In the genomic region with DNA sequence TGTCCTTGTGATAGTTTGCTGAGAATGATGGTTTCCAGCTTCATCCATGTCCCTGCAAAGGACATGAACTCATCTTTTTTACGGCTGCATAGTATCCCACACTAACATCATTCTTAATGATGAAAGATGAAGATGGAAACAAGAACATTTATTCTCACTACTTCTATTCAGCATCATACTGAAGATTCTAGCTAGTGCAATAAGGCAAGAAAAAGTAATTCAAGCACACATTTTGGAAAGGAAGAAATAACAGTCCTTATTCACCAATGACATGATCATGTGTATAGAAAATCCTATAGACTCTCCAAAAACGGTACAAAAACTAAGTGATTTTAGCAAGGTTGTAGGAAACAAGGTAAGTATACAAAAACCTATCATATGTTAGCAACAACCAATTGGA, we compare ENCODE assay signal across 25 cellular contexts. TPM values are rescaled to one million over a fixed set of nuclear protein-coding genes. Genes with fewer than 3 reads are reported as not detected.
A peak's percentile ranks its signal among the peaks of the same experiment; 100 is the strongest.
DNase-seq lines count a peak whose midpoint lies in the region; ATAC-seq, FAIRE-seq and TF ChIP-seq lines count a peak whose summit lies in the region.
"Had no signal": no experiment of that assay in that cellular context is flagged by ENCODE, and none has a peak within 500 bp of the region (broad histone marks: within the 10 kb centered on the region; RNA-seq: fewer than 3 reads in every experiment).

No MANE protein-coding gene starts in this region.

- POLR2A ChIA-PET in A549 (lab: Yijun Ruan, JAX) (no interaction called here), HEK293 (lab: Yijun Ruan, JAX) (no interaction called here)

- CTCF ChIA-PET in A549 (lab: Yijun Ruan, JAX) (no interaction called here), HEK293 (lab: Yijun Ruan, JAX) (interaction anchor here (0.9 kb wide), 1 partner anchor 25 kb away, joined by 7 read pairs; no protein-coding TSS in a partner anchor)

- ATAC-seq in A549 = no peak
- ATAC-seq: GM12878 had no signal

- no peak for TF ChIP-seq RAD21 in A549 (conservative IDR thresholded peaks at IDR 0.05 in 1 of 2, IDR thresholded peaks at IDR 0.05 in 1 of 2)

- TF ChIP-seq EP300 in A549 (IDR thresholded peaks at IDR 0.05) = no peak

- H3K36me3 ChIP-seq in HEK293 (ENCODE audit: control insufficient read depth in 2 of 2, insufficient read depth in 1 of 2, low read length in 2 of 2) (peaks cover 24 to 67% of the 10 kb centered on the region in 2 experiments), HAP-1 (replicated peaks) (peaks cover 36% of the 10 kb centered on the region)
- H3K36me3 ChIP-seq: BE2C had no signal

- in situ Hi-C loops in HAP-1 (cut with MboI; ENCODE audit: low sequenced_read_pairs) = no loop called here

- FAIRE-seq in A549 (lab: Jason Lieb, UNC) = peak; percentile 46
- FAIRE-seq: GM12892, GM18507 had no signal

- H3K9me3 ChIP-seq in A549 (0 out of 3 replicates have a peak, but pooled peaks cover 4% of the 10 kb centered on the region), HEK293 (ENCODE audit: control insufficient read depth, insufficient read depth, low read depth, low read length) (no peaks in the 10 kb centered on the region), HAP-1 (no peaks in the 10 kb centered on the region)
- H3K9me3 ChIP-seq: BE2C had no signal

- peak; percentile 9 for DNase-seq in NCI-H748 (lab: John Stamatoyannopoulos, UW; ENCODE audit: unreplicated experiment)
- DNase-seq in NCI-H748 treated with DMSO at 0.1 percent for 48 hours (lab: John Stamatoyannopoulos, UW) = no peak
- DNase-seq in A549 (ENCODE audit: low read depth in 1 of 2, low spot score in 1 of 2) = no peak
- DNase-seq in HuH-7.5 (ENCODE audit: low spot score) = no peak
- no peak for DNase-seq in HAP-1 (ENCODE audit: low spot score in 2 of 2)
- DNase-seq: ACHN; BE2C; C1 segment of cervical spinal cord; CD4-positive, alpha-beta memory T cell; CD4-positive, CD25-positive, alpha-beta regulatory T cell; CD8-positive, alpha-beta memory T cell; COR-L47; DMS 273 treated with DMSO at 0.1 percent for 48 hours; DMS153; DMS53; DMS79; DND-41; EL; GDM1 had no signal

- H3K4me3 ChIP-seq in A549 (no peak overlapping the region), HEK293 (ENCODE audit: low read depth, low read length) (no peak overlapping the region), HAP-1 (no peak overlapping the region)
- H3K4me3 ChIP-seq: BLaER1, GM12878 had no signal

- 89% methylated on average over 2 of the region's 2 CpGs for WGBS in A549 (ENCODE audit: missing lambda C conversion rate)

- H3K4me1 ChIP-seq in A549 (no peaks in the 10 kb centered on the region), HEK293 (ENCODE audit: control insufficient read depth, insufficient read depth, low read length) (no peaks in the 10 kb centered on the region), HAP-1 (no peaks in the 10 kb centered on the region; the same call in 1 of the 2 replicates)
- H3K4me1 ChIP-seq: BE2C, BLaER1 had no signal

- no peak for TF ChIP-seq POLR2A in A549 (IDR thresholded peaks at IDR 0.05; ENCODE audit: low read length)

- H3K27me3 ChIP-seq in HAP-1 (ENCODE audit: low read depth) = no peaks in the 10 kb centered on the region
- H3K27me3 ChIP-seq: BE2C, BLaER1 had no signal

- no peak overlapping the region for H3K4me2 ChIP-seq in A549
- H3K4me2 ChIP-seq: BLaER1 had no signal

- TF ChIP-seq CTCF in A549 (IDR thresholded peaks at IDR 0.05) = no peak
- TF ChIP-seq CTCF in HEK293 (tag by site-specific recombination; IDR thresholded peaks at IDR 0.05) = no peak

- no peak overlapping the region for H3K27ac ChIP-seq in A549
- H3K27ac ChIP-seq in HEK293 (ENCODE audit: extremely low read depth, low read depth, low read length) = no peak overlapping the region
- H3K27ac ChIP-seq: 22Rv1, BLaER1 had no signal

TF ChIP-seq in A549, 52 proteins besides CTCF, POLR2A, EP300 and RAD21:
- TF ChIP-seq MYC (IDR thresholded peaks at IDR 0.05; ENCODE audit: borderline replicate concordance, low read length) (no peak), KDM1A (IDR thresholded peaks at IDR 0.05; ENCODE audit: low read depth) (no peak), ZNF302 (CRISPR knock-in tag; IDR thresholded peaks at IDR 0.05) (no peak), CHD2 (IDR thresholded peaks at IDR 0.05; ENCODE audit: low read length, partially characterized antibody) (no peak), RNF2 (IDR thresholded peaks at IDR 0.05; ENCODE audit: borderline replicate concordance, low read depth) (no peak), CBX2 (IDR thresholded peaks at IDR 0.05; ENCODE audit: borderline replicate concordance, low read depth) (no peak), TP53 (CRISPR knock-in tag; IDR thresholded peaks at IDR 0.05) (no peak), ESRRA (IDR thresholded peaks at IDR 0.05; ENCODE audit: borderline replicate concordance, low read length) (no peak), HDAC2 (IDR thresholded peaks at IDR 0.05) (no peak), HOXB5 (CRISPR knock-in tag; IDR thresholded peaks at IDR 0.05) (no peak)
- TF ChIP-seq, protein P1, sequence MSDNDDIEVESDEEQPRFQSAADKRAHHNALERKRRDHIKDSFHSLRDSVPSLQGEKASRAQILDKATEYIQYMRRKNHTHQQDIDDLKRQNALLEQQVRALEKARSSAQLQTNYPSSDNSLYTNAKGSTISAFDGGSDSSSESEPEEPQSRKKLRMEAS (IDR thresholded peaks at IDR 0.05) = no peak
- TF ChIP-seq, protein P2, sequence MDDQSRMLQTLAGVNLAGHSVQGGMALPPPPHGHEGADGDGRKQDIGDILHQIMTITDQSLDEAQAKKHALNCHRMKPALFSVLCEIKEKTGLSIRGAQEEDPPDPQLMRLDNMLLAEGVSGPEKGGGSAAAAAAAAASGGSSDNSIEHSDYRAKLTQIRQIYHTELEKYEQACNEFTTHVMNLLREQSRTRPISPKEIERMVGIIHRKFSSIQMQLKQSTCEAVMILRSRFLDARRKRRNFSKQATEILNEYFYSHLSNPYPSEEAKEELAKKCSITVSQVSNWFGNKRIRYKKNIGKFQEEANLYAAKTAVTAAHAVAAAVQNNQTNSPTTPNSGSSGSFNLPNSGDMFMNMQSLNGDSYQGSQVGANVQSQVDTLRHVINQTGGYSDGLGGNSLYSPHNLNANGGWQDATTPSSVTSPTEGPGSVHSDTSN (IDR thresholded peaks at IDR 0.05) = no peak

TF ChIP-seq in HEK293, 187 proteins besides CTCF, POLR2A, EP300 and RAD21:
- TF ChIP-seq ZNF146 (tag by site-specific recombination; IDR thresholded peaks at IDR 0.05) = peak; percentile 48; the same call in 1 of the 2 replicates
- no peak for TF ChIP-seq ZSCAN23 (tag by site-specific recombination; IDR thresholded peaks at IDR 0.05)
- TF ChIP-seq SETDB1 (IDR thresholded peaks at IDR 0.05; ENCODE audit: insufficient read length, low read length) = peak; percentile 21
- TF ChIP-seq, protein P3, sequence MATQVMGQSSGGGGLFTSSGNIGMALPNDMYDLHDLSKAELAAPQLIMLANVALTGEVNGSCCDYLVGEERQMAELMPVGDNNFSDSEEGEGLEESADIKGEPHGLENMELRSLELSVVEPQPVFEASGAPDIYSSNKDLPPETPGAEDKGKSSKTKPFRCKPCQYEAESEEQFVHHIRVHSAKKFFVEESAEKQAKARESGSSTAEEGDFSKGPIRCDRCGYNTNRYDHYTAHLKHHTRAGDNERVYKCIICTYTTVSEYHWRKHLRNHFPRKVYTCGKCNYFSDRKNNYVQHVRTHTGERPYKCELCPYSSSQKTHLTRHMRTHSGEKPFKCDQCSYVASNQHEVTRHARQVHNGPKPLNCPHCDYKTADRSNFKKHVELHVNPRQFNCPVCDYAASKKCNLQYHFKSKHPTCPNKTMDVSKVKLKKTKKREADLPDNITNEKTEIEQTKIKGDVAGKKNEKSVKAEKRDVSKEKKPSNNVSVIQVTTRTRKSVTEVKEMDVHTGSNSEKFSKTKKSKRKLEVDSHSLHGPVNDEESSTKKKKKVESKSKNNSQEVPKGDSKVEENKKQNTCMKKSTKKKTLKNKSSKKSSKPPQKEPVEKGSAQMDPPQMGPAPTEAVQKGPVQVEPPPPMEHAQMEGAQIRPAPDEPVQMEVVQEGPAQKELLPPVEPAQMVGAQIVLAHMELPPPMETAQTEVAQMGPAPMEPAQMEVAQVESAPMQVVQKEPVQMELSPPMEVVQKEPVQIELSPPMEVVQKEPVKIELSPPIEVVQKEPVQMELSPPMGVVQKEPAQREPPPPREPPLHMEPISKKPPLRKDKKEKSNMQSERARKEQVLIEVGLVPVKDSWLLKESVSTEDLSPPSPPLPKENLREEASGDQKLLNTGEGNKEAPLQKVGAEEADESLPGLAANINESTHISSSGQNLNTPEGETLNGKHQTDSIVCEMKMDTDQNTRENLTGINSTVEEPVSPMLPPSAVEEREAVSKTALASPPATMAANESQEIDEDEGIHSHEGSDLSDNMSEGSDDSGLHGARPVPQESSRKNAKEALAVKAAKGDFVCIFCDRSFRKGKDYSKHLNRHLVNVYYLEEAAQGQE (tag by site-specific recombination; IDR thresholded peaks at IDR 0.05) = no peak
- no peak for TF ChIP-seq ZNF174 (tag by site-specific recombination; IDR thresholded peaks at IDR 0.05)
- no peak for TF ChIP-seq HOXA7 (CRISPR knock-in tag; IDR thresholded peaks at IDR 0.05; ENCODE audit: borderline replicate concordance)
- TF ChIP-seq ZNF621 (tag by site-specific recombination; IDR thresholded peaks at IDR 0.05) = no peak
- no peak for TF ChIP-seq RBAK (tag by site-specific recombination; IDR thresholded peaks at IDR 0.05)

RNA-seq across cellular contexts. Expression of gene RELCH, which starts 37.2 kb away (rescaled TPM):
- polyA plus RNA-seq in A549 (2011; rRNA removed) = 17.5 and 28.6 TPM in 2 replicates
- 3.5 and 4.6 TPM in 2 replicates for polyA plus RNA-seq in A549 (2012; cell fraction: cytosol; rRNA removed)
- polyA plus RNA-seq in A549 (2012; cell fraction: nucleus; rRNA removed) = 5.9 and 8.8 TPM in 2 replicates
- 11.5 to 14.3 TPM (median 13.5 TPM) in 3 replicates for polyA plus RNA-seq in A549 (2017; fragmentation: RNase III; extraction: RNeasy Plus Mini Kit Qiagen cat#74134 plus additional on column Dnase treatment)
- 33.5 and 54.8 TPM in 2 replicates for polyA minus RNA-seq in A549 (2011; rRNA and poly(A)+ RNA removed)

RNA-seq across cellular contexts. Expression of gene PIGN, which starts 37.4 kb away (rescaled TPM):
- polyA plus RNA-seq in A549 (2011; rRNA removed) (27.6 and 37.0 TPM in 2 replicates), A549 (2017; fragmentation: RNase III; extraction: RNeasy Plus Mini Kit Qiagen cat#74134 plus additional on column Dnase treatment) (12.9 to 13.6 TPM (median 13.0 TPM) in 3 replicates)
- 4.6 and 4.7 TPM in 2 replicates for polyA plus RNA-seq in A549 (2012; cell fraction: cytosol; rRNA removed)
- polyA plus RNA-seq in A549 (2012; cell fraction: nucleus; rRNA removed) = 2.2 and 4.5 TPM in 2 replicates
- 38.8 and 50.4 TPM in 2 replicates for polyA minus RNA-seq in A549 (2011; rRNA and poly(A)+ RNA removed)
